In genomic region chr11:134667175-134667500, GRCh38 we compare ENCODE assay signal across 28 cellular contexts.
"Had no signal": no experiment of that assay in that cellular context is flagged by ENCODE, and none has a peak within 500 bp of the region (broad histone marks: within the 10 kb centered on the region; RNA-seq: fewer than 3 reads in every experiment).

No MANE protein-coding gene starts in this region.

- DNase-seq: activated CD4-positive, alpha-beta memory T cell treated with anti-CD3 and anti-CD28 coated beads for 36 hours; activated CD4-positive, alpha-beta T cell treated with anti-CD3 and anti-CD28 coated beads, Interleukin-2, amount 10 ng/mL, durations not matched to agents 7 days and 5 days; activated CD4-positive, CD25-positive, alpha-beta regulatory T cell; activated effector memory CD4-positive, alpha-beta T cell treated with Interleukin-2 at 50 U/mL for 16 hours; activated naive CD4-positive, alpha-beta T cell; activated T-cell treated with anti-CD3 and anti-CD28 coated beads, Interleukin-2, amount 50 U/mL, for 24 hours; aorta; body of pancreas; central memory CD4-positive, alpha-beta T cell; MG63; MV-4-11; NCI-H1092 treated with DMSO at 0.1 percent for 48 hours; NCI-H1417 treated with DMSO at 0.1 percent for 48 hours; NCI-H1694; NCI-H2029; NCI-H2107; NCI-H2171 treated with DMSO at 0.1 percent for 48 hours; NCI-H226; NCI-H526; NCI-H774; SIG-M5; T-cell; T-helper 2 cell; T1000 had no signal

- H3K4me1 ChIP-seq: body of pancreas had no signal

- H3K9me3 ChIP-seq: body of pancreas, MG63 had no signal

- ATAC-seq: body of pancreas, T-cell had no signal

- H3K27ac ChIP-seq: body of pancreas, KMS-11, VCaP had no signal

- H3K27me3 ChIP-seq: body of pancreas had no signal

- FAIRE-seq: bronchial epithelial cell, TTC549 had no signal

- H3K4me3 ChIP-seq: body of pancreas, MG63 had no signal

- H3K9ac ChIP-seq: KMS-11 had no signal

- H3K4me2 ChIP-seq: KMS-11 had no signal

- H3K36me3 ChIP-seq: MG63 had no signal
